Comparison of ENCODE assay signal across 20 cellular contexts in the genomic region with DNA sequence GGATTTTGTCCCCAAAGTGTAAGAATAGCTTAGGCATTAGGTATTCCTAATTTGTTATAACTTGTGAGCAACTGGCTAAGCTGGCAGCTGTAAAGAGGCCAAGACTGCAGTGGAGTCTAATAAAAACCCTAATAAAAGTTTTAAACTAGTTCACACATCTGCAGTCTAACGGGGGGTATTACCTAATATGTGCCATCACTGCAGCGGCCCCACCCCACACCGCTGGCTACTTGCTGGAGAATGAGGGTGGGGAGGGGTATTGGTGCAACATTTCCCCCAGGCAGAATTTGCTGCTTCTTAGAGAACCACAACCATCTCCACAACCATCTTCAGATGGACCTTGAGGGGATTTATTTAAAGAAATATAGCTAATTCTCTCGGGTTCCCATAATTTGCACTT.
DNase-seq lines count a peak whose midpoint lies in the region; ATAC-seq and TF ChIP-seq lines count a peak whose summit lies in the region.
"Had no signal": no experiment of that assay in that cellular context is flagged by ENCODE, and none has a peak within 500 bp of the region (broad histone marks: within the 10 kb centered on the region; RNA-seq: fewer than 3 reads in every experiment).

No MANE protein-coding gene starts in this region.

- no peak for TF ChIP-seq EP300 in stomach (IDR thresholded peaks at IDR 0.05)

- peak; percentile 23 for DNase-seq in AG09309 (ENCODE audit: low read depth)
- DNase-seq in EH (ENCODE audit: low read depth): peak; percentile 9
- DNase-seq in PC-3: no peak
- DNase-seq in vagina (ENCODE audit: extremely low spot score in 2 of 2): no peak
- DNase-seq in stomach: no peak
- no peak for DNase-seq in posterior cingulate gyrus
- no peak for DNase-seq in DMS153 (lab: John Stamatoyannopoulos, UW)
- DNase-seq: 8988T; ACHN; Caco-2; CD4-positive, CD25-positive, alpha-beta regulatory T cell; CD8-positive, alpha-beta T cell; DMS79; GF-D8; H9 had no signal

- BruUV-seq in PC-3 (replicated peaks; lab: Mats Ljungman, UMichigan): no TSS peak

- H3K4me3 ChIP-seq in AG09309 (ENCODE audit: control insufficient read depth, low read depth, low read length): no peak overlapping the region
- H3K4me3 ChIP-seq in PC-3 (ENCODE audit: low read length): no peak overlapping the region
- H3K4me3 ChIP-seq in vagina: no peak overlapping the region
- H3K4me3 ChIP-seq in stomach: no peak overlapping the region
- H3K4me3 ChIP-seq: A549, BLaER1, GM23338 had no signal

- H3K27ac ChIP-seq in PC-3 (ENCODE audit: low read length) (no peak overlapping the region), vagina (peak overlapping the region; percentile 27), stomach (no peak overlapping the region)
- H3K27ac ChIP-seq: A549, BLaER1, C4-2B had no signal

- intact Hi-C loops in PC-3 (cut with micrococcal nuclease): no loop called here
- intact Hi-C loops in vagina (cut with DNase I): no loop called here
- intact Hi-C loops in stomach (cut with DNase I; ENCODE audit: low total_unique reads): no loop called here
- intact Hi-C loops in posterior cingulate gyrus (cut with DNase I): no loop called here

- H3K9me2 ChIP-seq in PC-3 (replicated peaks; ENCODE audit: low read length): no peaks in the 10 kb centered on the region

- H3K79me2 ChIP-seq in PC-3 (ENCODE audit: low read length): no peaks in the 10 kb centered on the region

- CTCF ChIA-PET in PC-3 (lab: Charles Lee): no interaction called here

- no peak overlapping the region for H3K9ac ChIP-seq in PC-3 (ENCODE audit: low read length)
- H3K9ac ChIP-seq: BLaER1 had no signal

- H2AFZ ChIP-seq in PC-3 (ENCODE audit: low read length): no peak overlapping the region
- H2AFZ ChIP-seq: GM23338 had no signal

- 70 to 83% (median 79%) methylated on average over 4 of the region's 4 CpGs for WGBS in stomach, 5 donors

- H3F3A ChIP-seq in PC-3 (ENCODE audit: low read length, unreplicated experiment): no peaks in the 10 kb centered on the region

- POLR2A ChIA-PET in PC-3 (lab: Charles Lee; ENCODE audit: unreplicated experiment): no interaction called here

- H4K20me1 ChIP-seq in PC-3 (ENCODE audit: low read length): no peaks in the 10 kb centered on the region
- H4K20me1 ChIP-seq: BLaER1 had no signal

- H3K27me3 ChIP-seq in PC-3 (ENCODE audit: low read length): no peaks in the 10 kb centered on the region
- H3K27me3 ChIP-seq in vagina: no peaks in the 10 kb centered on the region
- no peaks in the 10 kb centered on the region for H3K27me3 ChIP-seq in stomach
- H3K27me3 ChIP-seq: BLaER1 had no signal

- H3K4me2 ChIP-seq in PC-3 (ENCODE audit: low read length): no peak overlapping the region
- H3K4me2 ChIP-seq: A549, BLaER1, GM23338 had no signal

- ATAC-seq in PC-3: peak; percentile 29
- ATAC-seq: A549; CD8-positive, alpha-beta T cell; GM23338; HCT116 had no signal

- TF ChIP-seq POLR2A in vagina (IDR thresholded peaks at IDR 0.05) (no peak), stomach (IDR thresholded peaks at IDR 0.05) (no peak)

- H3K9me3 ChIP-seq in PC-3 (ENCODE audit: low read length) (no peaks in the 10 kb centered on the region), vagina (no peaks in the 10 kb centered on the region), stomach (no peaks in the 10 kb centered on the region)
- H3K9me3 ChIP-seq: A549, BLaER1, Caco-2 had no signal

- TF ChIP-seq CTCF in AG09309 (IDR thresholded peaks at IDR 0.05; ENCODE audit: control insufficient read depth, insufficient read depth, low read depth, low read length, missing control alignments) (no peak), PC-3 (conservative IDR thresholded peaks at IDR 0.05; ENCODE audit: low read depth, low read length) (no peak), vagina (IDR thresholded peaks at IDR 0.05) (no peak), stomach (IDR thresholded peaks at IDR 0.05) (no peak)

- peaks cover 5% of the 10 kb centered on the region; the same call in 1 of the 2 replicates for H3K4me1 ChIP-seq in PC-3 (ENCODE audit: insufficient read depth, low read length)
- H3K4me1 ChIP-seq in vagina: peaks cover 10% of the 10 kb centered on the region
- no peaks in the 10 kb centered on the region for H3K4me1 ChIP-seq in stomach
- H3K4me1 ChIP-seq: A549, BLaER1, Caco-2 had no signal

- H3K36me3 ChIP-seq in PC-3 (ENCODE audit: low read depth, low read length) (no peaks in the 10 kb centered on the region), vagina (no peaks in the 10 kb centered on the region), stomach (no peaks in the 10 kb centered on the region)
- H3K36me3 ChIP-seq: BLaER1 had no signal

Comparison
In these comparisons a context has a peak if more than half of its experiments do, and no peak if none do; other contexts are left out.
1. DNase-seq: peak in AG09309 (single experiment) and EH (single experiment); none in PC-3 (single experiment), vagina (0 of 2), stomach (single experiment), posterior cingulate gyrus (0 of 10) and DMS153 (single experiment).